Comparison of ENCODE assay signal across 30 cellular contexts in genomic region chr4:15065516-15065915, GRCh38.
"Had no signal": no experiment of that assay in that cellular context is flagged by ENCODE, and none has a peak within 500 bp of the region (broad histone marks: within the 10 kb centered on the region; RNA-seq: fewer than 3 reads in every experiment).

No MANE protein-coding gene starts in this region.

- H3K27me3 Mint-ChIP-seq: activated naive CD8-positive, alpha-beta T cell treated with anti-CD3 and anti-CD28 coated beads for 36 hours; central memory CD8-positive, alpha-beta T cell; progenitor cell of endocrine pancreas; stimulated activated naive B cell treated with anti-CD40 and anti-IgM and Interleukin-4, amounts not matched to agents 10 μg/mL and 1 μg/mL and 100 μg/mL, for 72 hours had no signal

- H3K4me3 ChIP-seq: adrenal gland, ascending aorta, esophagus muscularis mucosa, left ventricle myocardium inferior, lung, ovary, sigmoid colon, stomach, tibial nerve had no signal

- H3K27ac Mint-ChIP-seq: activated naive CD4-positive, alpha-beta T cell treated with anti-CD3 and anti-CD28 coated beads for 36 hours; activated naive CD8-positive, alpha-beta T cell treated with anti-CD3 and anti-CD28 coated beads for 36 hours; nephron; progenitor cell of endocrine pancreas; stimulated activated naive B cell treated with anti-CD40 and anti-IgM and Interleukin-4, amounts not matched to agents 10 μg/mL and 1 μg/mL and 100 μg/mL, for 72 hours; T-helper 1 cell treated with Interleukin-12 subunit alpha and Interleukin-12 subunit beta and Interleukin-4 antibody, amounts not matched to agents 30 μg/mL and 1 μg/mL, for 36 hours had no signal

- H3K36me3 ChIP-seq: ovary had no signal

- DNase-seq: activated CD4-positive, alpha-beta T cell treated with anti-CD3 and anti-CD28 coated beads for 4 hours; activated CD4-positive, alpha-beta T cell treated with anti-CD3 and anti-CD28 coated beads, Interleukin-2, amount 50 U/mL, for 4 hours; activated CD8-positive, alpha-beta memory T cell treated with anti-CD3 and anti-CD28 coated beads for 24 hours; activated effector memory CD4-positive, alpha-beta T cell treated with Interleukin-2 at 50 U/mL for 16 hours; activated naive CD4-positive, alpha-beta T cell treated with anti-CD3 and anti-CD28 coated beads for 36 hours; activated naive CD8-positive, alpha-beta T cell treated with anti-CD3 and anti-CD28 coated beads for 36 hours; adrenal gland; effector memory CD4-positive, alpha-beta T cell; glutamatergic neuron; left ventricle myocardium inferior; ovary; sigmoid colon; small intestine; stimulated activated CD4-positive, alpha-beta T cell treated with anti-CD3 and anti-CD28 coated beads, Interleukin-1b, Interleukin-23, amount 100 ng/mL, for 48 hours; stimulated activated CD4-positive, alpha-beta T cell treated with anti-CD3 and anti-CD28 coated beads, Interleukin-4, amount 100 ng/mL, for 4 hours; stimulated activated CD8-positive, alpha-beta memory T cell treated with anti-CD3 and anti-CD28 coated beads, Interleukin-4, amount 100 ng/mL, for 48 hours; stimulated activated naive B cell treated with anti-CD40 and anti-IgM and Interleukin-4, amounts not matched to agents 10 μg/mL and 1 μg/mL and 100 μg/mL, for 72 hours; stomach; SW 1271; T-helper 9 cell had no signal

- H3K9me3 ChIP-seq: adrenal gland, ascending aorta, esophagus muscularis mucosa, left ventricle myocardium inferior, ovary, sigmoid colon, stomach, tibial nerve had no signal

- ATAC-seq: stimulated activated naive B cell treated with anti-CD40 and anti-IgM and Interleukin-4, amounts not matched to agents 10 μg/mL and 1 μg/mL and 100 μg/mL, for 72 hours had no signal

- H3K27ac ChIP-seq: adrenal gland, esophagus muscularis mucosa, ovary, sigmoid colon, stomach, tibial nerve, VCaP had no signal

- H3K4me1 ChIP-seq: adrenal gland had no signal

- H3K4me3 Mint-ChIP-seq: activated naive CD4-positive, alpha-beta T cell treated with anti-CD3 and anti-CD28 coated beads for 36 hours; activated naive CD8-positive, alpha-beta T cell treated with anti-CD3 and anti-CD28 coated beads for 36 hours; brain; central memory CD8-positive, alpha-beta T cell; nephron; stimulated activated naive B cell treated with anti-CD40 and anti-IgM and Interleukin-4, amounts not matched to agents 10 μg/mL and 1 μg/mL and 100 μg/mL, for 72 hours; T-helper 1 cell treated with Interleukin-12 subunit alpha and Interleukin-12 subunit beta and Interleukin-4 antibody, amounts not matched to agents 30 μg/mL and 1 μg/mL, for 36 hours had no signal

- H3K4me1 Mint-ChIP-seq: activated naive CD8-positive, alpha-beta T cell treated with anti-CD3 and anti-CD28 coated beads for 36 hours; brain; central memory CD8-positive, alpha-beta T cell; nephron; stimulated activated naive B cell treated with anti-CD40 and anti-IgM and Interleukin-4, amounts not matched to agents 10 μg/mL and 1 μg/mL and 100 μg/mL, for 72 hours had no signal

- H3K27me3 ChIP-seq: adrenal gland, ascending aorta, esophagus muscularis mucosa, ovary, sigmoid colon, stomach, tibial nerve had no signal

- H3K9me3 Mint-ChIP-seq: activated naive CD4-positive, alpha-beta T cell treated with anti-CD3 and anti-CD28 coated beads for 36 hours; activated naive CD8-positive, alpha-beta T cell treated with anti-CD3 and anti-CD28 coated beads for 36 hours; brain; central memory CD8-positive, alpha-beta T cell; nephron; stimulated activated naive B cell treated with anti-CD40 and anti-IgM and Interleukin-4, amounts not matched to agents 10 μg/mL and 1 μg/mL and 100 μg/mL, for 72 hours; T-helper 1 cell treated with Interleukin-12 subunit alpha and Interleukin-12 subunit beta and Interleukin-4 antibody, amounts not matched to agents 30 μg/mL and 1 μg/mL, for 36 hours had no signal
